In the genomic region with DNA sequence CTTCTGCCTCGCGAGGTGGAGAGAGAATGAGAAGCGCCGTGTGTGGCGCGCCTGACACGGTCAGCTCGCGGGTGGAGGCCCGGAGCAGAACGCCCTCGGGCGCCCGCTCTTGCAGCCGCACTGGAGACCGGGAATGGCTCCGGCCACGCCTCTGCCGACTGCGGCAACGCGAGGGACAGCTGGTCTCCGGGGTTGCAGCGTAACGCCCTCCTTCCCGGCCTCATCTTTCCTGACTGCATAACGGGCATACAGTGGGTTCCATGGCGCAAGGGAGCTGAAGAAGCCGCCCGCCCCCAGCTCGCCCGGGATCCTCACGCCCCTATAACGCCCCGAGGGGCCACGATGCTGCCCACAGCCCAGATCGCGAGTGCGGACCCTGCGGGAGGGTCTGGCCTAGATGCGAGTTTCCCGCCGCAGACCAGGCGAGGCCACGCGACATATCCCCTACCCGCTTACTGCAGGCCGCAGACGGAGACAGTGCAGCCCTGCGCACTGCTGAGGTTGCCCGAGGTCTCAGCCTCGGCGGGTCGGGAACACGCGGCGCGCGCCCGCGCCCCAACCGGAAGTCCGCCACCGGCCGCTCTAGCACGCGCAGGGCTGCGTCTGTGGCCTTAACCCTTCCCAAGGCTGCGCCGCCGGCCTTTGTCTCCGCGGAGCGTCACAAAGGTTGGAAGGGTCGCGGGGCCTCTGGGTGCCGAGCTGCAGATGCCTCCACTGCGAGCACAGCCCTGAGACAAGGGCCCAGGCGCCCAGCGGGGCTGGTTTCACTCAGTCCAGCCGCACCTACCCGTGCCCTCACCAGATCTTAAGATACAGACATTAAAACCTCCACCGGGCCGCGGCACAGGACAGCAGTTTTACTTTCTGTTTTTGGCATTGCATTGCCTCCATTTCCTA, we compare ENCODE assay signal across 8 cellular contexts. TPM values are rescaled to one million over a fixed set of nuclear protein-coding genes. Genes with fewer than 3 reads are reported as not detected.
DNase-seq lines count a peak whose midpoint lies in the region; ATAC-seq, FAIRE-seq and TF ChIP-seq lines count a peak whose summit lies in the region.

No MANE protein-coding gene starts in this region.

- no peaks in the 10 kb centered on the region for H3K27me3 ChIP-seq in bronchial epithelial cell (ENCODE audit: control insufficient read depth, insufficient read depth, low read length)

- H3K9me3 Mint-ChIP-seq in WTC11, result no peaks in the 10 kb centered on the region
- H3K9me3 Mint-ChIP-seq in immature natural killer cell, result no peaks in the 10 kb centered on the region

- H3K4me1 Mint-ChIP-seq in WTC11 (peaks cover 12% of the 10 kb centered on the region), immature natural killer cell (peaks cover 51 to 54% of the 10 kb centered on the region in 2 donors)

- CTCF ChIA-PET in WTC11 (lab: Charles Lee), result interaction anchor here (1.0 to 3.8 kb wide), 7 partner anchors 27 to 70 kb away, joined by 3 to 43 read pairs (median 6); no protein-coding TSS in a partner anchor

- H3K27ac Mint-ChIP-seq in WTC11 (peak overlapping the region; percentile 97), immature natural killer cell (peak overlapping the region; percentile 90 to 99 (median 98))

- ATAC-seq in GM18861 (IDR thresholded peaks at IDR 0.05; ENCODE audit: unreplicated experiment) (peak; percentile 70), HG03095 (IDR thresholded peaks at IDR 0.05; ENCODE audit: unreplicated experiment) (peak; percentile 72), WTC11 (peak; percentile 91)

- peak overlapping the region; percentile 91 for H3K4me3 ChIP-seq in bronchial epithelial cell (ENCODE audit: low read depth, low read length)

- POLR2A ChIA-PET in WTC11 (lab: Charles Lee), result interaction anchor here (0.6 to 1.8 kb wide), 6 partner anchors 20 to 100 kb away, joined by 3 to 6 read pairs (median 4); no protein-coding TSS in a partner anchor

- H3K4me3 Mint-ChIP-seq in WTC11 (peak overlapping the region; percentile 96), immature natural killer cell (peak overlapping the region; percentile 84 to 97 (median 86))

- H3K36me3 ChIP-seq in bronchial epithelial cell (ENCODE audit: control insufficient read depth, insufficient read depth, low read length), result peaks cover 2% of the 10 kb centered on the region

- H3K27me3 Mint-ChIP-seq in WTC11 (ENCODE audit: low read depth) (peaks cover 40% of the 10 kb centered on the region), immature natural killer cell (ENCODE audit: low read depth in 3 of 3) (peaks cover 0 to 11% (median 4%) of the 10 kb centered on the region in 3 donors)

- TF ChIP-seq CTCF in WTC11 (IDR thresholded peaks at IDR 0.05) (no peak), bronchial epithelial cell (IDR thresholded peaks at IDR 0.05; ENCODE audit: insufficient read depth, low read length, severe bottlenecking) (no peak)

- FAIRE-seq in bronchial epithelial cell (lab: Jason Lieb, UNC), result no peak

- DNase-seq in ACHN, result peak; percentile 93
- peak; percentile 89 for DNase-seq in NCI-H2171 treated with DMSO at 0.1 percent for 48 hours (lab: John Stamatoyannopoulos, UW)
- peak; percentile 91 for DNase-seq in WTC11 (ENCODE audit: low spot score)
- DNase-seq in bronchial epithelial cell (ENCODE audit: low read depth), result peak; percentile 68
- peak; percentile 88 to 91 (median 90) for DNase-seq in immature natural killer cell
- peak; percentile 77 for DNase-seq in smooth muscle cell of the brain vasculature (ENCODE audit: low read depth, low spot score)

- in situ Hi-C loops in ACHN (cut with HindIII; ENCODE audit: low pct_ligation_motif_present, low pct_unique_long_range_greater_than_20kb, low sequenced_read_pairs), result loop anchor here (25.0 kb wide), 1 partner anchor 88 kb away; a partner anchor contains a TSS

- 0 out of 2 replicates have a peak, but pooled peaks cover 2% of the 10 kb centered on the region for H3K36me3 Mint-ChIP-seq in WTC11
- peaks cover 6 to 9% (median 7%) of the 10 kb centered on the region in 3 donors for H3K36me3 Mint-ChIP-seq in immature natural killer cell

TF ChIP-seq in WTC11, 78 proteins besides CTCF, POLR2A, EP300 and RAD21 (continues in another document):
- TF ChIP-seq NR2C2 (CRISPR knock-in tag; IDR thresholded peaks at IDR 0.05) (peak; percentile 62; the same call in 1 of the 2 replicates), NFE2L1 (CRISPR knock-in tag; IDR thresholded peaks at IDR 0.05) (peak; percentile 67), ZNF396 (CRISPR knock-in tag; IDR thresholded peaks at IDR 0.05; ENCODE audit: borderline replicate concordance) (no peak), FOXJ3 (CRISPR knock-in tag; IDR thresholded peaks at IDR 0.05; ENCODE audit: borderline replicate concordance) (no peak), SMAD3 (CRISPR knock-in tag; IDR thresholded peaks at IDR 0.05; ENCODE audit: borderline replicate concordance) (0 out of 2 replicates have a peak, but pooled peaks have one; percentile 22)
- TF ChIP-seq, protein P1, sequence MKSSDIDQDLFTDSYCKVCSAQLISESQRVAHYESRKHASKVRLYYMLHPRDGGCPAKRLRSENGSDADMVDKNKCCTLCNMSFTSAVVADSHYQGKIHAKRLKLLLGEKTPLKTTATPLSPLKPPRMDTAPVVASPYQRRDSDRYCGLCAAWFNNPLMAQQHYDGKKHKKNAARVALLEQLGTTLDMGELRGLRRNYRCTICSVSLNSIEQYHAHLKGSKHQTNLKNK (CRISPR knock-in tag; IDR thresholded peaks at IDR 0.05), result no peak
- TF ChIP-seq, protein P2, sequence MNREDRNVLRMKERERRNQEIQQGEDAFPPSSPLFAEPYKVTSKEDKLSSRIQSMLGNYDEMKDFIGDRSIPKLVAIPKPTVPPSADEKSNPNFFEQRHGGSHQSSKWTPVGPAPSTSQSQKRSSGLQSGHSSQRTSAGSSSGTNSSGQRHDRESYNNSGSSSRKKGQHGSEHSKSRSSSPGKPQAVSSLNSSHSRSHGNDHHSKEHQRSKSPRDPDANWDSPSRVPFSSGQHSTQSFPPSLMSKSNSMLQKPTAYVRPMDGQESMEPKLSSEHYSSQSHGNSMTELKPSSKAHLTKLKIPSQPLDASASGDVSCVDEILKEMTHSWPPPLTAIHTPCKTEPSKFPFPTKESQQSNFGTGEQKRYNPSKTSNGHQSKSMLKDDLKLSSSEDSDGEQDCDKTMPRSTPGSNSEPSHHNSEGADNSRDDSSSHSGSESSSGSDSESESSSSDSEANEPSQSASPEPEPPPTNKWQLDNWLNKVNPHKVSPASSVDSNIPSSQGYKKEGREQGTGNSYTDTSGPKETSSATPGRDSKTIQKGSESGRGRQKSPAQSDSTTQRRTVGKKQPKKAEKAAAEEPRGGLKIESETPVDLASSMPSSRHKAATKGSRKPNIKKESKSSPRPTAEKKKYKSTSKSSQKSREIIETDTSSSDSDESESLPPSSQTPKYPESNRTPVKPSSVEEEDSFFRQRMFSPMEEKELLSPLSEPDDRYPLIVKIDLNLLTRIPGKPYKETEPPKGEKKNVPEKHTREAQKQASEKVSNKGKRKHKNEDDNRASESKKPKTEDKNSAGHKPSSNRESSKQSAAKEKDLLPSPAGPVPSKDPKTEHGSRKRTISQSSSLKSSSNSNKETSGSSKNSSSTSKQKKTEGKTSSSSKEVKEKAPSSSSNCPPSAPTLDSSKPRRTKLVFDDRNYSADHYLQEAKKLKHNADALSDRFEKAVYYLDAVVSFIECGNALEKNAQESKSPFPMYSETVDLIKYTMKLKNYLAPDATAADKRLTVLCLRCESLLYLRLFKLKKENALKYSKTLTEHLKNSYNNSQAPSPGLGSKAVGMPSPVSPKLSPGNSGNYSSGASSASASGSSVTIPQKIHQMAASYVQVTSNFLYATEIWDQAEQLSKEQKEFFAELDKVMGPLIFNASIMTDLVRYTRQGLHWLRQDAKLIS (CRISPR knock-in tag; IDR thresholded peaks at IDR 0.05; ENCODE audit: borderline replicate concordance), result 0 out of 2 replicates have a peak, but pooled peaks have one; percentile 89
- TF ChIP-seq, protein P3, sequence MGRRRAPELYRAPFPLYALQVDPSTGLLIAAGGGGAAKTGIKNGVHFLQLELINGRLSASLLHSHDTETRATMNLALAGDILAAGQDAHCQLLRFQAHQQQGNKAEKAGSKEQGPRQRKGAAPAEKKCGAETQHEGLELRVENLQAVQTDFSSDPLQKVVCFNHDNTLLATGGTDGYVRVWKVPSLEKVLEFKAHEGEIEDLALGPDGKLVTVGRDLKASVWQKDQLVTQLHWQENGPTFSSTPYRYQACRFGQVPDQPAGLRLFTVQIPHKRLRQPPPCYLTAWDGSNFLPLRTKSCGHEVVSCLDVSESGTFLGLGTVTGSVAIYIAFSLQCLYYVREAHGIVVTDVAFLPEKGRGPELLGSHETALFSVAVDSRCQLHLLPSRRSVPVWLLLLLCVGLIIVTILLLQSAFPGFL (CRISPR knock-in tag; IDR thresholded peaks at IDR 0.05; ENCODE audit: borderline replicate concordance), result peak; percentile 93; the same call in 1 of the 2 replicates
- TF ChIP-seq, protein P4, sequence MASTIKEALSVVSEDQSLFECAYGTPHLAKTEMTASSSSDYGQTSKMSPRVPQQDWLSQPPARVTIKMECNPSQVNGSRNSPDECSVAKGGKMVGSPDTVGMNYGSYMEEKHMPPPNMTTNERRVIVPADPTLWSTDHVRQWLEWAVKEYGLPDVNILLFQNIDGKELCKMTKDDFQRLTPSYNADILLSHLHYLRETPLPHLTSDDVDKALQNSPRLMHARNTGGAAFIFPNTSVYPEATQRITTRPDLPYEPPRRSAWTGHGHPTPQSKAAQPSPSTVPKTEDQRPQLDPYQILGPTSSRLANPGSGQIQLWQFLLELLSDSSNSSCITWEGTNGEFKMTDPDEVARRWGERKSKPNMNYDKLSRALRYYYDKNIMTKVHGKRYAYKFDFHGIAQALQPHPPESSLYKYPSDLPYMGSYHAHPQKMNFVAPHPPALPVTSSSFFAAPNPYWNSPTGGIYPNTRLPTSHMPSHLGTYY (CRISPR knock-in tag; IDR thresholded peaks at IDR 0.05), result no peak

RNA-seq across cellular contexts. Expression of a gene that starts 18.8 kb away (rescaled TPM):
- total RNA-seq in WTC11 (2021), result 18.3 to 20.3 TPM (median 18.7 TPM) in 3 replicates
- 24.7 and 50.1 TPM in 2 replicates for total RNA-seq in bronchial epithelial cell
- polyA plus RNA-seq in immature natural killer cell, result 10 to 100 TPM; 44.5 to 80.0 (median 60.7) TPM

RNA-seq across cellular contexts. Expression of a gene that starts 21.3 kb away (rescaled TPM):
- total RNA-seq in WTC11 (2021) (1.4 to 1.9 TPM (median 1.6 TPM) in 3 replicates), bronchial epithelial cell (0.26 and 0.38 TPM in 2 replicates)
- polyA plus RNA-seq in immature natural killer cell, result not detected

RNA-seq across cellular contexts. Expression of a gene that starts 48.3 kb away (rescaled TPM):
- total RNA-seq in WTC11 (2021) (79.0 to 84.9 TPM (median 84.3 TPM) in 3 replicates), bronchial epithelial cell (7.9 and 10.0 TPM in 2 replicates)
- polyA plus RNA-seq in immature natural killer cell, result 1 to 10 TPM in 1 of 3 donors, under 1 TPM in 2; 0.18 to 1.1 (median 0.22) TPM

Comparison
In these comparisons a context has a peak if more than half of its experiments do, and no peak if none do; other contexts are left out.
1. Peak in every context shown above with its lines: DNase-seq, ATAC-seq and H3K4me3 ChIP-seq.